Comparison of ENCODE assay signal across 20 cellular contexts in genomic region chr15:99054025-99054387, GRCh38. TPM values are rescaled to one million over a fixed set of nuclear protein-coding genes. Genes with fewer than 3 reads are reported as not detected.
"Had no signal": no experiment of that assay in that cellular context is flagged by ENCODE, and none has a peak within 500 bp of the region (broad histone marks: within the 10 kb centered on the region; RNA-seq: fewer than 3 reads in every experiment).

No MANE protein-coding gene starts in this region.

- H3K4me1 ChIP-seq: adrenal gland, thyroid gland had no signal

- FAIRE-seq: endometrium had no signal

- H3K36me3 ChIP-seq: adrenal gland, cardiac muscle cell, lower lobe of right lung, thyroid gland had no signal

- H3K9me3 ChIP-seq: adrenal gland, lower lobe of right lung, thyroid gland had no signal

- H3K27me3 ChIP-seq: adrenal gland, cardiac muscle cell, thyroid gland had no signal

- H3K27ac Mint-ChIP-seq: activated CD8-positive, alpha-beta memory T cell treated with anti-CD3 and anti-CD28 coated beads, Interleukin-2, amount 10 ng/mL, durations not matched to agents 7 days and 5 days; activated naive CD4-positive, alpha-beta T cell treated with anti-CD3 and anti-CD28 coated beads, Interleukin-2, amount 50 U/mL, for 24 hours; nephron progenitor cell; stimulated activated naive B cell treated with anti-CD40 and anti-IgM and Interleukin-4, amounts not matched to agents 10 μg/mL and 1 μg/mL and 100 μg/mL, for 72 hours; T-cell had no signal

- H3K4me3 Mint-ChIP-seq: activated CD8-positive, alpha-beta memory T cell treated with anti-CD3 and anti-CD28 coated beads, Interleukin-2, amount 10 ng/mL, durations not matched to agents 7 days and 5 days; activated naive CD4-positive, alpha-beta T cell treated with anti-CD3 and anti-CD28 coated beads, Interleukin-2, amount 50 U/mL, for 24 hours; nephron progenitor cell; stimulated activated naive B cell treated with anti-CD40 and anti-IgM and Interleukin-4, amounts not matched to agents 10 μg/mL and 1 μg/mL and 100 μg/mL, for 72 hours; T-cell had no signal

- H3K27ac ChIP-seq: adrenal gland, cardiac muscle cell, lower lobe of right lung, thyroid gland had no signal

- H3K9me3 Mint-ChIP-seq: activated naive CD4-positive, alpha-beta T cell treated with anti-CD3 and anti-CD28 coated beads, Interleukin-2, amount 50 U/mL, for 24 hours; nephron progenitor cell; stimulated activated naive B cell treated with anti-CD40 and anti-IgM and Interleukin-4, amounts not matched to agents 10 μg/mL and 1 μg/mL and 100 μg/mL, for 72 hours; T-cell had no signal

- ATAC-seq: activated CD8-positive, alpha-beta memory T cell treated with anti-CD3 and anti-CD28 coated beads, Interleukin-2, amount 10 ng/mL, durations not matched to agents 7 days and 5 days; esophagus mucosa; lower lobe of right lung; stimulated activated naive B cell treated with anti-CD40 and anti-IgM and Interleukin-4, amounts not matched to agents 10 μg/mL and 1 μg/mL and 100 μg/mL, for 72 hours; T-cell had no signal

- H3K36me3 Mint-ChIP-seq: activated CD8-positive, alpha-beta memory T cell treated with anti-CD3 and anti-CD28 coated beads, Interleukin-2, amount 10 ng/mL, durations not matched to agents 7 days and 5 days; activated naive CD4-positive, alpha-beta T cell treated with anti-CD3 and anti-CD28 coated beads, Interleukin-2, amount 50 U/mL, for 24 hours; stimulated activated naive B cell treated with anti-CD40 and anti-IgM and Interleukin-4, amounts not matched to agents 10 μg/mL and 1 μg/mL and 100 μg/mL, for 72 hours; T-cell had no signal

- DNase-seq: activated CD4-positive, alpha-beta T cell treated with anti-CD3 and anti-CD28 coated beads for 1 hour; activated CD4-positive, alpha-beta T cell treated with anti-CD3 and anti-CD28 coated beads, Interleukin-2, amount 50 U/mL, for 48 hours; activated CD8-positive, alpha-beta memory T cell treated with anti-CD3 and anti-CD28 coated beads, Interleukin-2, amount 10 ng/mL, durations not matched to agents 7 days and 5 days; activated effector memory CD4-positive, alpha-beta T cell treated with Interleukin-2 at 50 U/mL for 16 hours; activated T-cell treated with anti-CD3 and anti-CD28 coated beads, Interleukin-2, amount 50 U/mL, for 1 hour; kidney glomerular epithelial cell; lower lobe of right lung; nephron progenitor cell; stimulated activated CD4-positive, alpha-beta T cell treated with anti-CD3 and anti-CD28 coated beads, Interleukin-4, amount 100 ng/mL, for 1 hour; stimulated activated naive B cell treated with anti-CD40 and anti-IgM and Interleukin-4, amounts not matched to agents 10 μg/mL and 1 μg/mL and 100 μg/mL, for 72 hours; T-cell; T-helper 9 cell; thyroid gland had no signal

- H3K4me3 ChIP-seq: adrenal gland, cardiac muscle cell, lower lobe of right lung, thyroid gland had no signal

RNA-seq across cellular contexts. Expression of gene PGPEP1L, which starts 46.4 kb away (rescaled TPM):
- total RNA-seq: activated CD8-positive, alpha-beta memory T cell treated with anti-CD3 and anti-CD28 coated beads, Interleukin-2, amount 10 ng/mL, durations not matched to agents 7 days and 5 days; adrenal gland; cardiac muscle cell; esophagus mucosa; fibroblast of villous mesenchyme; lower lobe of right lung; omental fat pad; T-cell; thyroid gland had no signal
- polyA plus RNA-seq: cardiac muscle cell had no signal
